In genomic region chr4:153792893-153793227, GRCh38 we compare ENCODE assay signal across 10 cellular contexts. TPM values are rescaled to one million over a fixed set of nuclear protein-coding genes. Genes with fewer than 3 reads are reported as not detected.
DNase-seq lines count a peak whose midpoint lies in the region; ATAC-seq and TF ChIP-seq lines count a peak whose summit lies in the region.
"Had no signal": no experiment of that assay in that cellular context is flagged by ENCODE, and none has a peak within 500 bp of the region (broad histone marks: within the 10 kb centered on the region; RNA-seq: fewer than 3 reads in every experiment).

No MANE protein-coding gene starts in this region.

- H3K36me3 Mint-ChIP-seq in activated naive CD8-positive, alpha-beta T cell treated with anti-CD3 and anti-CD28 coated beads for 36 hours, result no peaks in the 10 kb centered on the region
- H3K36me3 Mint-ChIP-seq in stimulated activated memory B cell treated with anti-CD40 and anti-IgM and Interleukin-4, amounts not matched to agents 10 μg/mL and 1 μg/mL and 100 μg/mL, for 72 hours, result no peaks in the 10 kb centered on the region

- H3K4me3 Mint-ChIP-seq in activated naive CD8-positive, alpha-beta T cell treated with anti-CD3 and anti-CD28 coated beads for 36 hours, result peak overlapping the region; percentile 77
- H3K4me3 Mint-ChIP-seq in stimulated activated memory B cell treated with anti-CD40 and anti-IgM and Interleukin-4, amounts not matched to agents 10 μg/mL and 1 μg/mL and 100 μg/mL, for 72 hours, result peak overlapping the region; percentile 68

- peaks cover 18% of the 10 kb centered on the region for H3K27me3 ChIP-seq in H7 (ENCODE audit: control insufficient read depth, insufficient read depth, low read length)
- peaks cover 63% of the 10 kb centered on the region for H3K27me3 ChIP-seq in A673 (replicated peaks; ENCODE audit: insufficient read depth, low read depth, low read length, poor library complexity)

- H3K27ac ChIP-seq in A673 (ENCODE audit: low read depth, low read length, poor library complexity, severe bottlenecking), result no peak overlapping the region

- H3K4me1 ChIP-seq in A673 (ENCODE audit: insufficient read depth, low read length, poor library complexity, severe bottlenecking), result no peaks in the 10 kb centered on the region

- TF ChIP-seq CTCF in A673 (conservative IDR thresholded peaks at IDR 0.05; ENCODE audit: low read depth, low read length), result no peak

- BruUV-seq in A673 (replicated peaks; lab: Mats Ljungman, UMichigan), result no TSS peak

- CTCF ChIA-PET in A673 (lab: Charles Lee), result no interaction called here

- DNase-seq in H7 (peak; percentile 72), A673 (ENCODE audit: low spot score) (no peak)
- no peak for DNase-seq in activated naive CD8-positive, alpha-beta T cell treated with anti-CD3 and anti-CD28 coated beads for 36 hours
- DNase-seq: NCI-H1048 had no signal

- H3K4me3 ChIP-seq in H7 (ENCODE audit: insufficient read depth, low read depth, low read length), result peak overlapping the region; percentile 61
- H3K4me3 ChIP-seq in iPS-18c (ENCODE audit: insufficient read depth, low read depth, low read length), result peak overlapping the region; percentile 73; the same call in 1 of the 2 replicates
- H3K4me3 ChIP-seq in A673 (ENCODE audit: low read depth, low read length, poor library complexity, severe bottlenecking), result no peak overlapping the region

- peaks cover 33% of the 10 kb centered on the region for H3K4me1 Mint-ChIP-seq in activated naive CD8-positive, alpha-beta T cell treated with anti-CD3 and anti-CD28 coated beads for 36 hours
- peaks cover 49% of the 10 kb centered on the region for H3K4me1 Mint-ChIP-seq in stimulated activated memory B cell treated with anti-CD40 and anti-IgM and Interleukin-4, amounts not matched to agents 10 μg/mL and 1 μg/mL and 100 μg/mL, for 72 hours

- no peak for ATAC-seq in stimulated activated memory B cell treated with anti-CD40 and anti-IgM and Interleukin-4, amounts not matched to agents 10 μg/mL and 1 μg/mL and 100 μg/mL, for 72 hours
- ATAC-seq in GM19467 (IDR thresholded peaks at IDR 0.05; ENCODE audit: unreplicated experiment), result no peak
- ATAC-seq in HG03095 (IDR thresholded peaks at IDR 0.05; ENCODE audit: unreplicated experiment), result no peak
- ATAC-seq: HCT116 had no signal

- POLR2A ChIA-PET in A673 (lab: Charles Lee; ENCODE audit: low non-redundant PET), result no interaction called here

- no peaks in the 10 kb centered on the region for H3K9me3 ChIP-seq in iPS-18c (ENCODE audit: control insufficient read depth, insufficient read depth, low read length)
- H3K9me3 ChIP-seq in A673 (ENCODE audit: low read depth, low read length, poor library complexity, severe bottlenecking), result no peaks in the 10 kb centered on the region

- H3K27ac Mint-ChIP-seq in activated naive CD8-positive, alpha-beta T cell treated with anti-CD3 and anti-CD28 coated beads for 36 hours, result no peak overlapping the region
- no peak overlapping the region for H3K27ac Mint-ChIP-seq in stimulated activated memory B cell treated with anti-CD40 and anti-IgM and Interleukin-4, amounts not matched to agents 10 μg/mL and 1 μg/mL and 100 μg/mL, for 72 hours

- intact Hi-C loops in A673 (cut with micrococcal nuclease; ENCODE audit: unreplicated experiment), result no loop called here

- H3K9me3 Mint-ChIP-seq in activated naive CD8-positive, alpha-beta T cell treated with anti-CD3 and anti-CD28 coated beads for 36 hours, result no peaks in the 10 kb centered on the region
- H3K9me3 Mint-ChIP-seq in stimulated activated memory B cell treated with anti-CD40 and anti-IgM and Interleukin-4, amounts not matched to agents 10 μg/mL and 1 μg/mL and 100 μg/mL, for 72 hours, result no peaks in the 10 kb centered on the region

- peaks cover 92% of the 10 kb centered on the region for H3K27me3 Mint-ChIP-seq in activated naive CD8-positive, alpha-beta T cell treated with anti-CD3 and anti-CD28 coated beads for 36 hours
- H3K27me3 Mint-ChIP-seq in stimulated activated memory B cell treated with anti-CD40 and anti-IgM and Interleukin-4, amounts not matched to agents 10 μg/mL and 1 μg/mL and 100 μg/mL, for 72 hours, result peaks cover 86% of the 10 kb centered on the region

- H3K36me3 ChIP-seq in H7 (replicated peaks; ENCODE audit: control insufficient read depth, insufficient read depth, low read length) (no peaks in the 10 kb centered on the region), A673 (ENCODE audit: insufficient read depth, low read length, poor library complexity, severe bottlenecking) (no peaks in the 10 kb centered on the region)

RNA-seq across cellular contexts. Expression of gene SFRP2, which starts 4.0 kb away (rescaled TPM):
- 140 and 170 TPM in 2 replicates for total RNA-seq in H7 (2014; rRNA removed; shearing (Covaris generic))
- total RNA-seq in activated naive CD8-positive, alpha-beta T cell treated with anti-CD3 and anti-CD28 coated beads for 36 hours, result under 1 TPM in 1 of 2 experiments, not detected in 1; 0.14 TPM
- total RNA-seq in A673 (2021), result 1.4 and 1.9 TPM in 2 replicates
- total RNA-seq: OCI-LY7 had no signal

RNA-seq across cellular contexts. Expression of gene RNF175, which starts 33.0 kb away (rescaled TPM):
- total RNA-seq in H7 (2014; rRNA removed; shearing (Covaris generic)), result 3.6 and 5.8 TPM in 2 replicates
- not detected for total RNA-seq in activated naive CD8-positive, alpha-beta T cell treated with anti-CD3 and anti-CD28 coated beads for 36 hours
- 6.8 and 9.0 TPM in 2 replicates for total RNA-seq in A673 (2021)

Comparison
In these comparisons a context has a peak if more than half of its experiments do, and no peak if none do; other contexts are left out.
1. RNA of gene SFRP2, which starts 4.0 kb away (total RNA-seq): 140 to 170 TPM in H7; 1.4 to 1.9 TPM in A673 and 0.14 TPM in activated naive CD8-positive, alpha-beta T cell treated with anti-CD3 and anti-CD28 coated beads for 36 hours; every median in the first group is over 10 times any median in the second.